In the genomic region with DNA sequence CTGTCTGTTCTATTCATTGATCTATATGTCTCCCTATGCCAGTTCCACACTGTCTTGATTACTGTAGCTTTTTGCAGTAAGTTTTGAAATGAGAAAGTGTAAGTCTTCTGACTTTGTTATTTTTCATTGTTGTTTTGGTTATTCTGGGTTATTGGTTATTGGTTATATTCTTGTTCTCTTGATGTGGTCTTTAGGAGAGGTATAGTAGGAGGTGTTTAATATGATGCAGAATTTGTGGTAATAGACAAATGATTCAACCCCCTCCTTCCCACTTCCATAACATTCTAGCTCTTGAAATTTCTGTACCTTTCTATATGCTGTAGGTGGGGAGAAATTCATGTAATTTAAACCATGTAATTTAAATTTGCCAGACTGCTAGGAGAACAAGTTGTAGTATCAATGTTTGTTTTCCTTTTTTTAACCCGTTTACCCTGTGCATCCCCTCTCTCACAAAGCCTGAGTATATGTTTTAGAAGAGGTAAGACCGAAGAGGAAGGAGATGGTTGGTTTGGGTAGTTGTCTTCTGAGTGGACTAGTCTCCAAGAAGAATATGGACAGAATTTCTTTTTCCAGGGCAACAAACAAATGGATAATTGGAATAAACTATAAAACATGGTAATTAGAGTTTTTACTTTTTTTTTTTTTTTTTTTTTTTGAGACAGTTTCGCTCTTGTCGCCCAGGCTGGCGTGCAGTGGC, we compare ENCODE assay signal across 22 cellular contexts. TPM values are rescaled to one million over a fixed set of nuclear protein-coding genes. Genes with fewer than 3 reads are reported as not detected.
DNase-seq lines count a peak whose midpoint lies in the region; ATAC-seq and TF ChIP-seq lines count a peak whose summit lies in the region.
"Had no signal": no experiment of that assay in that cellular context is flagged by ENCODE, and none has a peak within 500 bp of the region (broad histone marks: within the 10 kb centered on the region; RNA-seq: fewer than 3 reads in every experiment).

No MANE protein-coding gene starts in this region.

- no peak for TF ChIP-seq CTCF in activated CD8-positive, alpha-beta T cell treated with anti-CD3 and anti-CD28 coated beads for 36 hours (IDR thresholded peaks at IDR 0.05)
- no peak for TF ChIP-seq CTCF in progenitor cell of endocrine pancreas (IDR thresholded peaks at IDR 0.05; ENCODE audit: unreplicated experiment)

- ATAC-seq in activated CD8-positive, alpha-beta T cell treated with anti-CD3 and anti-CD28 coated beads for 36 hours, result peak; percentile 42
- no peak for ATAC-seq in activated CD8-positive, alpha-beta T cell treated with anti-CD3 and anti-CD28 coated beads, Interleukin-2, amount 10 ng/mL, durations not matched to agents 7 days and 5 days
- peak; percentile 55 for ATAC-seq in activated naive CD8-positive, alpha-beta T cell treated with anti-CD3 and anti-CD28 coated beads, Interleukin-2, amount 50 U/mL, for 24 hours
- ATAC-seq in HG02623 (IDR thresholded peaks at IDR 0.05; ENCODE audit: unreplicated experiment), result no peak

- H3K4me1 Mint-ChIP-seq in activated CD8-positive, alpha-beta T cell treated with anti-CD3 and anti-CD28 coated beads for 36 hours (ENCODE audit: low read depth), result peaks cover 52% of the 10 kb centered on the region
- peaks cover 24% of the 10 kb centered on the region for H3K4me1 Mint-ChIP-seq in activated CD8-positive, alpha-beta T cell treated with anti-CD3 and anti-CD28 coated beads, Interleukin-2, amount 10 ng/mL, durations not matched to agents 7 days and 5 days (ENCODE audit: low read depth)
- peaks cover 69 to 91% (median 80%) of the 10 kb centered on the region in 3 donors for H3K4me1 Mint-ChIP-seq in CD8-positive, alpha-beta memory T cell
- peaks cover 52% of the 10 kb centered on the region for H3K4me1 Mint-ChIP-seq in activated naive CD8-positive, alpha-beta T cell treated with anti-CD3 and anti-CD28 coated beads, Interleukin-2, amount 50 U/mL, for 24 hours
- H3K4me1 Mint-ChIP-seq in progenitor cell of endocrine pancreas (ENCODE audit: low read depth), result peaks cover 16% of the 10 kb centered on the region

- H3K36me3 Mint-ChIP-seq in activated CD8-positive, alpha-beta T cell treated with anti-CD3 and anti-CD28 coated beads for 36 hours (ENCODE audit: low read depth), result peaks cover 28% of the 10 kb centered on the region
- peaks cover 36% of the 10 kb centered on the region for H3K36me3 Mint-ChIP-seq in activated CD8-positive, alpha-beta T cell treated with anti-CD3 and anti-CD28 coated beads, Interleukin-2, amount 10 ng/mL, durations not matched to agents 7 days and 5 days (ENCODE audit: low read depth)
- H3K36me3 Mint-ChIP-seq in CD8-positive, alpha-beta memory T cell, result peaks cover 2 to 30% (median 6%) of the 10 kb centered on the region in 3 donors
- peaks cover 20% of the 10 kb centered on the region for H3K36me3 Mint-ChIP-seq in activated naive CD8-positive, alpha-beta T cell treated with anti-CD3 and anti-CD28 coated beads, Interleukin-2, amount 50 U/mL, for 24 hours (ENCODE audit: low read depth)
- peaks cover 7% of the 10 kb centered on the region for H3K36me3 Mint-ChIP-seq in progenitor cell of endocrine pancreas (ENCODE audit: insufficient read depth)

- H3K27ac Mint-ChIP-seq in activated CD8-positive, alpha-beta T cell treated with anti-CD3 and anti-CD28 coated beads for 36 hours, result peak overlapping the region; percentile 19
- H3K27ac Mint-ChIP-seq in activated CD8-positive, alpha-beta T cell treated with anti-CD3 and anti-CD28 coated beads, Interleukin-2, amount 10 ng/mL, durations not matched to agents 7 days and 5 days, result no peak overlapping the region
- peak overlapping the region in 3 of 8 donors; percentile 51 to 78 (median 68) for H3K27ac Mint-ChIP-seq in CD8-positive, alpha-beta memory T cell
- H3K27ac Mint-ChIP-seq in activated naive CD8-positive, alpha-beta T cell treated with anti-CD3 and anti-CD28 coated beads, Interleukin-2, amount 50 U/mL, for 24 hours, result peak overlapping the region; percentile 15
- peak overlapping the region; percentile 43 for H3K27ac Mint-ChIP-seq in progenitor cell of endocrine pancreas

- CTCF ChIA-PET in activated CD8-positive, alpha-beta T cell treated with anti-CD3 and anti-CD28 coated beads for 36 hours (lab: Charles Lee), result interaction anchor here (0.6 to 2.0 kb wide), 3 partner anchors 9 to 57 kb away, joined by 3 to 6 read pairs (median 4); no protein-coding TSS in a partner anchor
- CTCF ChIA-PET in activated CD8-positive, alpha-beta T cell treated with anti-CD3 and anti-CD28 coated beads, Interleukin-2, amount 10 ng/mL, durations not matched to agents 7 days and 5 days (lab: Charles Lee), result no interaction called here
- CTCF ChIA-PET in CD8-positive, alpha-beta memory T cell (lab: Charles Lee), result no interaction called here

- POLR2A ChIA-PET in activated CD8-positive, alpha-beta T cell treated with anti-CD3 and anti-CD28 coated beads for 36 hours (lab: Charles Lee), result interaction anchor here (0.7 to 1.5 kb wide), 4 partner anchors 18 to 1153 kb away, joined by 3 to 6 read pairs (median 4); a partner anchor contains a TSS
- POLR2A ChIA-PET in activated CD8-positive, alpha-beta T cell treated with anti-CD3 and anti-CD28 coated beads, Interleukin-2, amount 10 ng/mL, durations not matched to agents 7 days and 5 days (lab: Charles Lee), result interaction anchor here (0.6 kb wide), 1 partner anchor 289 kb away, joined by 3 read pairs; no protein-coding TSS in a partner anchor
- POLR2A ChIA-PET in CD8-positive, alpha-beta memory T cell (lab: Charles Lee), result no interaction called here

- no peak overlapping the region for H3K4me3 ChIP-seq in CD8-positive, alpha-beta memory T cell (ENCODE audit: low read length)
- H3K4me3 ChIP-seq: HAP-1, sigmoid colon had no signal

- H3K9me3 ChIP-seq in CD8-positive, alpha-beta memory T cell (ENCODE audit: low read length), result no peaks in the 10 kb centered on the region
- H3K9me3 ChIP-seq: BE2C, HAP-1, sigmoid colon had no signal

- DNase-seq in activated CD8-positive, alpha-beta T cell treated with anti-CD3 and anti-CD28 coated beads for 36 hours, result no peak
- DNase-seq in activated CD8-positive, alpha-beta T cell treated with anti-CD3 and anti-CD28 coated beads, Interleukin-2, amount 10 ng/mL, durations not matched to agents 7 days and 5 days, result no peak
- no peak for DNase-seq in CD8-positive, alpha-beta memory T cell
- DNase-seq in activated naive CD8-positive, alpha-beta T cell treated with anti-CD3 and anti-CD28 coated beads, Interleukin-2, amount 50 U/mL, for 24 hours, result no peak
- DNase-seq in progenitor cell of endocrine pancreas (ENCODE audit: low spot score, unreplicated experiment) (no peak), retina (no peak), activated gamma-delta T cell treated with Interleukin-2 at 50 U/mL for 16 hours (no peak)
- DNase-seq: activated naive CD4-positive, alpha-beta T cell treated with Interleukin-2 at 50 U/mL for 16 hours; BE2C; Calu3; DND-41; islet precursor cell; Karpas-422; left ventricle myocardium superior; NCI-H510A; SHP77 treated with DMSO at 0.1 percent for 48 hours; sigmoid colon; stimulated activated CD4-positive, alpha-beta T cell treated with anti-CD3 and anti-CD28 coated beads, Interleukin-15, amount 100 ng/mL, for 24 hours had no signal

- H3K27me3 Mint-ChIP-seq in activated CD8-positive, alpha-beta T cell treated with anti-CD3 and anti-CD28 coated beads for 36 hours, result no peaks in the 10 kb centered on the region
- H3K27me3 Mint-ChIP-seq in activated CD8-positive, alpha-beta T cell treated with anti-CD3 and anti-CD28 coated beads, Interleukin-2, amount 10 ng/mL, durations not matched to agents 7 days and 5 days (ENCODE audit: low read depth), result no peaks in the 10 kb centered on the region
- peaks cover 0 to 1% of the 10 kb centered on the region in 2 donors for H3K27me3 Mint-ChIP-seq in CD8-positive, alpha-beta memory T cell
- no peaks in the 10 kb centered on the region for H3K27me3 Mint-ChIP-seq in activated naive CD8-positive, alpha-beta T cell treated with anti-CD3 and anti-CD28 coated beads, Interleukin-2, amount 50 U/mL, for 24 hours
- H3K27me3 Mint-ChIP-seq in progenitor cell of endocrine pancreas, result no peaks in the 10 kb centered on the region
- H3K27me3 Mint-ChIP-seq: type B pancreatic cell had no signal

- H3K36me3 ChIP-seq in CD8-positive, alpha-beta memory T cell (ENCODE audit: insufficient read depth, low read length), result no peaks in the 10 kb centered on the region
- H3K36me3 ChIP-seq: sigmoid colon had no signal

- no peaks in the 10 kb centered on the region for H3K27me3 ChIP-seq in CD8-positive, alpha-beta memory T cell (ENCODE audit: insufficient read depth, low read length, poor library complexity, severe bottlenecking)
- H3K27me3 ChIP-seq: BE2C, sigmoid colon had no signal

- no peak overlapping the region for H3K27ac ChIP-seq in CD8-positive, alpha-beta memory T cell (ENCODE audit: low read depth, low read length)
- H3K27ac ChIP-seq: parathyroid adenoma, sigmoid colon had no signal

- H3K4me3 Mint-ChIP-seq in activated CD8-positive, alpha-beta T cell treated with anti-CD3 and anti-CD28 coated beads for 36 hours, result no peak overlapping the region
- H3K4me3 Mint-ChIP-seq in activated CD8-positive, alpha-beta T cell treated with anti-CD3 and anti-CD28 coated beads, Interleukin-2, amount 10 ng/mL, durations not matched to agents 7 days and 5 days, result no peak overlapping the region
- peak overlapping the region in 5 of 7 donors; percentile 5 to 53 (median 15) for H3K4me3 Mint-ChIP-seq in CD8-positive, alpha-beta memory T cell
- no peak overlapping the region for H3K4me3 Mint-ChIP-seq in activated naive CD8-positive, alpha-beta T cell treated with anti-CD3 and anti-CD28 coated beads, Interleukin-2, amount 50 U/mL, for 24 hours
- no peak overlapping the region for H3K4me3 Mint-ChIP-seq in progenitor cell of endocrine pancreas (ENCODE audit: low read depth)
- H3K4me3 Mint-ChIP-seq: type B pancreatic cell had no signal

- intact Hi-C loops in activated CD8-positive, alpha-beta T cell treated with anti-CD3 and anti-CD28 coated beads for 36 hours (cut with micrococcal nuclease), result no loop called here

- H3K4me1 ChIP-seq in CD8-positive, alpha-beta memory T cell (ENCODE audit: insufficient read depth, low read length), result peaks cover 14% of the 10 kb centered on the region
- H3K4me1 ChIP-seq: BE2C had no signal

- H3K9me3 Mint-ChIP-seq in activated CD8-positive, alpha-beta T cell treated with anti-CD3 and anti-CD28 coated beads for 36 hours, result no peaks in the 10 kb centered on the region
- no peaks in the 10 kb centered on the region for H3K9me3 Mint-ChIP-seq in activated CD8-positive, alpha-beta T cell treated with anti-CD3 and anti-CD28 coated beads, Interleukin-2, amount 10 ng/mL, durations not matched to agents 7 days and 5 days (ENCODE audit: insufficient read depth)
- H3K9me3 Mint-ChIP-seq in CD8-positive, alpha-beta memory T cell, result no peaks in the 10 kb centered on the region
- H3K9me3 Mint-ChIP-seq in activated naive CD8-positive, alpha-beta T cell treated with anti-CD3 and anti-CD28 coated beads, Interleukin-2, amount 50 U/mL, for 24 hours, result no peaks in the 10 kb centered on the region
- peaks cover 5% of the 10 kb centered on the region for H3K9me3 Mint-ChIP-seq in progenitor cell of endocrine pancreas (ENCODE audit: low read depth)

RNA-seq across cellular contexts. Expression of a gene that starts 19.2 kb away (rescaled TPM):
- total RNA-seq in activated CD8-positive, alpha-beta T cell treated with anti-CD3 and anti-CD28 coated beads for 36 hours, result 100 to 1,000 TPM in 1 of 2 experiments, 10 to 100 TPM in 1; 99.3 to 103 TPM
- total RNA-seq in activated CD8-positive, alpha-beta T cell treated with anti-CD3 and anti-CD28 coated beads, Interleukin-2, amount 10 ng/mL, durations not matched to agents 7 days and 5 days, result 100 to 1,000 TPM; 108 to 112 TPM
- total RNA-seq in CD8-positive, alpha-beta memory T cell, result 100 to 1,000 TPM; 100 to 107 TPM
- polyA plus RNA-seq in CD8-positive, alpha-beta memory T cell, result 88.6 TPM
- 115 and 117 TPM in 2 replicates for total RNA-seq in progenitor cell of endocrine pancreas

Comparison
In these comparisons a context has a peak if more than half of its experiments do, and no peak if none do; other contexts are left out.
1. ATAC-seq: peak in activated CD8-positive, alpha-beta T cell treated with anti-CD3 and anti-CD28 coated beads for 36 hours (single experiment) and activated naive CD8-positive, alpha-beta T cell treated with anti-CD3 and anti-CD28 coated beads, Interleukin-2, amount 50 U/mL, for 24 hours (single experiment); none in activated CD8-positive, alpha-beta T cell treated with anti-CD3 and anti-CD28 coated beads, Interleukin-2, amount 10 ng/mL, durations not matched to agents 7 days and 5 days (single experiment) and HG02623 (single experiment).
2. H3K4me3 Mint-ChIP-seq: peak in CD8-positive, alpha-beta memory T cell (5 of 7); none in activated CD8-positive, alpha-beta T cell treated with anti-CD3 and anti-CD28 coated beads for 36 hours (single experiment), activated CD8-positive, alpha-beta T cell treated with anti-CD3 and anti-CD28 coated beads, Interleukin-2, amount 10 ng/mL, durations not matched to agents 7 days and 5 days (single experiment), activated naive CD8-positive, alpha-beta T cell treated with anti-CD3 and anti-CD28 coated beads, Interleukin-2, amount 50 U/mL, for 24 hours (single experiment) and progenitor cell of endocrine pancreas (single experiment).